ENCODE assay signal across 26 cellular contexts in genomic region chr1:170864784-170865538, GRCh38.
DNase-seq lines count a peak whose midpoint lies in the region; ATAC-seq, FAIRE-seq and TF ChIP-seq lines count a peak whose summit lies in the region.
"Had no signal": no experiment of that assay in that cellular context is flagged by ENCODE, and none has a peak within 500 bp of the region (broad histone marks: within the 10 kb centered on the region; RNA-seq: fewer than 3 reads in every experiment).

No MANE protein-coding gene starts in this region.

- POLR2A ChIA-PET in GM12878 (lab: Charles Lee): no interaction called here

- BruUV-seq in GM12878 (replicated peaks; lab: Mats Ljungman, UMichigan): no TSS peak

- no peaks in the 10 kb centered on the region for H3K4me1 ChIP-seq in GM12878 (ENCODE audit: control insufficient read depth, insufficient read depth, low read length)
- peaks cover 0 to 9% of the 10 kb centered on the region in 2 donors for H3K4me1 ChIP-seq in neuronal stem cell (ENCODE audit: control insufficient read depth in 2 of 2, insufficient read depth in 1 of 2, low read depth in 1 of 2, low read length in 2 of 2)
- no peaks in the 10 kb centered on the region for H3K4me1 ChIP-seq in colonic mucosa
- H3K4me1 ChIP-seq in spleen: no peaks in the 10 kb centered on the region
- H3K4me1 ChIP-seq: Peyer's patch had no signal

- no peak overlapping the region for H2AK5ac ChIP-seq in neuronal stem cell (ENCODE audit: low read depth, low read length)

- H4K8ac ChIP-seq in neuronal stem cell (ENCODE audit: low read depth, low read length): no peak overlapping the region

- intact Hi-C loops in GM12878 (cut with micrococcal nuclease; ENCODE audit: unreplicated experiment): no loop called here
- intact Hi-C loops in colonic mucosa (cut with DNase I): no loop called here
- intact Hi-C loops in spleen (cut with DNase I; ENCODE audit: low total_unique reads): no loop called here

- no peak overlapping the region for H3K9ac ChIP-seq in GM12878 (ENCODE audit: control insufficient read depth, insufficient read depth, low read length)
- no peak overlapping the region for H3K9ac ChIP-seq in neuronal stem cell (ENCODE audit: low read depth, low read length, poor library complexity)
- no peak overlapping the region for H3K9ac ChIP-seq in colonic mucosa (ENCODE audit: low read depth in 2 of 2, low read length in 2 of 2)

- H3K27me3 ChIP-seq in GM12878 (replicated peaks in 1 of 2; ENCODE audit: control insufficient read depth in 2 of 2, insufficient read depth in 2 of 2, low read length in 1 of 2): no peaks in the 10 kb centered on the region
- H3K27me3 ChIP-seq in neuronal stem cell (ENCODE audit: control insufficient read depth in 3 of 3, insufficient read depth in 3 of 3, low read depth in 1 of 3, low read length in 3 of 3): no peaks in the 10 kb centered on the region
- H3K27me3 ChIP-seq in colonic mucosa: no peaks in the 10 kb centered on the region
- no peaks in the 10 kb centered on the region for H3K27me3 ChIP-seq in spleen (replicated peaks in 1 of 7)
- H3K27me3 ChIP-seq: adrenal gland, heart right ventricle, Peyer's patch had no signal

- no peak overlapping the region for H4K91ac ChIP-seq in neuronal stem cell (ENCODE audit: low read depth, low read length, poor library complexity)

- H3K9me3 ChIP-seq in GM12878 (replicated peaks; ENCODE audit: control insufficient read depth, insufficient read depth, low read length) (no peaks in the 10 kb centered on the region), neuronal stem cell (replicated peaks in 1 of 2; ENCODE audit: control insufficient read depth in 2 of 2, insufficient read depth in 1 of 2, low read depth in 1 of 2, low read length in 2 of 2) (no peaks in the 10 kb centered on the region), colonic mucosa (no peaks in the 10 kb centered on the region), spleen (no peaks in the 10 kb centered on the region)
- H3K9me3 ChIP-seq: adrenal gland, heart right ventricle, Peyer's patch had no signal

- RAD21 ChIA-PET in GM12878 (lab: Charles Lee; ENCODE audit: unreplicated experiment): interaction anchor here (0.6 to 1.2 kb wide), 3 partner anchors 13 to 192 kb away, joined by 3 read pairs; no protein-coding TSS in a partner anchor

- DNase-seq in GM12878 (ENCODE audit: low read depth, low spot score) (no peak), neuronal stem cell (ENCODE audit: low spot score) (no peak), NCI-H128 (lab: John Stamatoyannopoulos, UW; ENCODE audit: unreplicated experiment) (no peak), colonic mucosa (no peak), spleen (no peak)
- DNase-seq: activated CD8-positive, alpha-beta memory T cell treated with anti-CD3 and anti-CD28 coated beads, Interleukin-2, amount 50 U/mL, for 4 hours; activated effector memory CD4-positive, alpha-beta T cell treated with anti-CD3 and anti-CD28 coated beads, Interleukin-2, amount 50 U/mL, for 16 hours; CD8-positive, alpha-beta memory T cell; central memory CD4-positive, alpha-beta T cell; HFFc6; KG1; naive thymus-derived CD8-positive, alpha-beta T cell; NCI-H1105 treated with DMSO at 0.1 percent for 48 hours; NCI-H2171 treated with DMSO at 0.1 percent for 48 hours; NCI-H82; Peyer's patch; retina; stimulated activated naive B cell treated with anti-CD40 and anti-IgM and Interleukin-4, amounts not matched to agents 10 μg/mL and 1 μg/mL and 100 μg/mL, for 72 hours; T1000 had no signal

- peak; percentile 65 for ATAC-seq in GM18511 (IDR thresholded peaks at IDR 0.05; ENCODE audit: unreplicated experiment)
- peak; percentile 61 for ATAC-seq in HG03342 (IDR thresholded peaks at IDR 0.05; ENCODE audit: unreplicated experiment)
- ATAC-seq in GM12878: peak; percentile 64
- ATAC-seq in GM21381 (IDR thresholded peaks at IDR 0.05; ENCODE audit: unreplicated experiment): no peak
- ATAC-seq: naive thymus-derived CD8-positive, alpha-beta T cell; stimulated activated naive B cell treated with anti-CD40 and anti-IgM and Interleukin-4, amounts not matched to agents 10 μg/mL and 1 μg/mL and 100 μg/mL, for 72 hours had no signal

- no peak overlapping the region for H3K18ac ChIP-seq in neuronal stem cell (ENCODE audit: low read length)

- H2BK15ac ChIP-seq in neuronal stem cell (ENCODE audit: low read length): no peak overlapping the region

- TF ChIP-seq CTCF in GM12878 (IDR thresholded peaks at IDR 0.05 in 2 of 3, conservative IDR thresholded peaks at IDR 0.05 in 1 of 3; ENCODE audit: control insufficient read depth in 2 of 3, extremely low read depth in 1 of 3, insufficient read depth in 1 of 3, low read depth in 3 of 3, low read length in 3 of 3) (no peak), colonic mucosa (IDR thresholded peaks at IDR 0.05) (no peak), spleen (IDR thresholded peaks at IDR 0.05 in 8 of 11, conservative IDR thresholded peaks at IDR 0.05 in 3 of 11) (no peak)

- no peaks in the 10 kb centered on the region for H3K79me2 ChIP-seq in GM12878 (ENCODE audit: control insufficient read depth, insufficient read depth, low read length)

- CTCF ChIA-PET in GM12878 (lab: Yijun Ruan, JAX): interaction anchor here (1.0 to 1.7 kb wide), 4 partner anchors 17 to 935 kb away, joined by 3 to 5 read pairs (median 4); no protein-coding TSS in a partner anchor

- TF ChIP-seq RAD21 in GM12878 (IDR thresholded peaks at IDR 0.05; ENCODE audit: insufficient read depth, low read depth, low read length): no peak

- H2AFZ ChIP-seq in GM12878 (ENCODE audit: control insufficient read depth, low read depth, low read length): peak overlapping the region; percentile 24; the same call in 1 of the 2 replicates
- peak overlapping the region; percentile 41 for H2AFZ ChIP-seq in neuronal stem cell (ENCODE audit: low read length)

- H2BK5ac ChIP-seq in neuronal stem cell (ENCODE audit: low read length): no peak overlapping the region

- no peaks in the 10 kb centered on the region for H3K36me3 ChIP-seq in GM12878 (ENCODE audit: control insufficient read depth in 2 of 2, insufficient read depth in 2 of 2, low read length in 1 of 2)
- H3K36me3 ChIP-seq in neuronal stem cell (replicated peaks in 1 of 2; ENCODE audit: control insufficient read depth in 2 of 2, insufficient read depth in 2 of 2, low read length in 2 of 2): no peaks in the 10 kb centered on the region
- no peaks in the 10 kb centered on the region for H3K36me3 ChIP-seq in colonic mucosa
- no peaks in the 10 kb centered on the region for H3K36me3 ChIP-seq in spleen
- H3K36me3 ChIP-seq: adrenal gland, heart right ventricle, Peyer's patch had no signal

- H2BK120ac ChIP-seq in neuronal stem cell (ENCODE audit: low read depth, low read length): no peak overlapping the region

- SMC1A ChIA-PET in GM12878 (lab: Charles Lee; ENCODE audit: uncharacterized antibody, unreplicated experiment): interaction anchor here (0.7 to 2.3 kb wide), 7 partner anchors 8 to 514 kb away, joined by 3 to 8 read pairs (median 4); no protein-coding TSS in a partner anchor

- H3K4me3 ChIP-seq in GM12878 (no peak overlapping the region), neuronal stem cell (ENCODE audit: low read length in 2 of 2) (no peak overlapping the region), colonic mucosa (no peak overlapping the region), spleen (no peak overlapping the region)
- H3K4me3 ChIP-seq: adrenal gland, heart right ventricle, Peyer's patch, SK-N-MC had no signal

- TF ChIP-seq POLR2A in GM12878 (IDR thresholded peaks at IDR 0.05; ENCODE audit: low read depth, low read length) (no peak), spleen (IDR thresholded peaks at IDR 0.05) (no peak)

- H4K20me1 ChIP-seq in GM12878 (ENCODE audit: control insufficient read depth, insufficient read depth): no peaks in the 10 kb centered on the region

- in situ Hi-C loops in GM12878 (cut with MboI): no loop called here

- H3K23ac ChIP-seq in neuronal stem cell (ENCODE audit: low read depth, low read length, poor library complexity): no peak overlapping the region

- no peak overlapping the region for H3K4me2 ChIP-seq in GM12878 (ENCODE audit: control insufficient read depth, insufficient read depth)
- H3K4me2 ChIP-seq in neuronal stem cell (ENCODE audit: insufficient read depth, low read length, poor library complexity, severe bottlenecking): no peak overlapping the region

- FAIRE-seq in GM12878 (lab: Jason Lieb, UNC): no peak
- FAIRE-seq: islet of Langerhans had no signal

- H3K4ac ChIP-seq in neuronal stem cell (ENCODE audit: low read length): no peak overlapping the region

- no peak overlapping the region; the same call in 1 of the 2 replicates for H3K27ac ChIP-seq in GM12878 (ENCODE audit: control insufficient read depth, insufficient read depth)
- no peak overlapping the region for H3K27ac ChIP-seq in neuronal stem cell (replicated peaks; ENCODE audit: low read length)
- no peak overlapping the region for H3K27ac ChIP-seq in colonic mucosa
- H3K27ac ChIP-seq in spleen: no peak overlapping the region
- H3K27ac ChIP-seq: Peyer's patch, SK-N-MC had no signal

- H3K14ac ChIP-seq in neuronal stem cell (ENCODE audit: low read length): no peak overlapping the region

- H3K79me1 ChIP-seq in neuronal stem cell (ENCODE audit: low read depth, low read length): no peaks in the 10 kb centered on the region

- TF ChIP-seq EP300 in GM12878 (IDR thresholded peaks at IDR 0.05; ENCODE audit: borderline replicate concordance in 1 of 2, control insufficient read depth in 1 of 2, low read depth in 2 of 2, low read length in 2 of 2): no peak

- no peak overlapping the region for H2BK12ac ChIP-seq in neuronal stem cell (ENCODE audit: low read length)

- 5% methylated on average over 2 of the region's 2 CpGs for WGBS in GM12878 (ENCODE audit: insufficient coverage, insufficient replicate concordance, low lambda C conversion rate, missing lambda C conversion rate)
- WGBS in neuronal stem cell (ENCODE audit: extremely low coverage in 2 of 2, insufficient read length in 2 of 2, insufficient replicate concordance in 1 of 2), 2 donors: no CpG with 5 or more reads among the region's 2 CpGs
- WGBS in spleen, 5 donors: 61 to 83% (median 71%) methylated on average over 2 of the region's 2 CpGs

TF ChIP-seq in GM12878, 131 proteins besides CTCF, POLR2A, EP300 and RAD21:
- TF ChIP-seq MYC (IDR thresholded peaks at IDR 0.05; ENCODE audit: insufficient read depth, insufficient read length, insufficient replicate concordance, low read length, severe bottlenecking): no peak
- TF ChIP-seq DPF2 (IDR thresholded peaks at IDR 0.05): 0 out of 2 replicates have a peak, but pooled peaks have one; percentile 27
TF ChIP-seq in GM12878: peak in this region for 1.
